Comparison of ENCODE assay signal across 8 cellular contexts in genomic region chr7:150753826-150754603, GRCh38. TPM values are rescaled to one million over a fixed set of nuclear protein-coding genes. Genes with fewer than 3 reads are reported as not detected.
DNase-seq lines count a peak whose midpoint lies in the region; TF ChIP-seq lines count a peak whose summit lies in the region.

No MANE protein-coding gene starts in this region.

- no peaks in the 10 kb centered on the region for H3K9me2 ChIP-seq in SU-DHL-6 (replicated peaks; ENCODE audit: insufficient read depth, low read length)

- H3K4me3 Mint-ChIP-seq in HFFc6, result no peak overlapping the region
- peak overlapping the region; percentile 34 to 75 (median 62) for H3K4me3 Mint-ChIP-seq in immature natural killer cell

- no peak overlapping the region for H3K9ac ChIP-seq in SU-DHL-6 (ENCODE audit: low read length)

- no peaks in the 10 kb centered on the region for H3K79me2 ChIP-seq in SU-DHL-6 (ENCODE audit: insufficient read depth, low read length)

- TF ChIP-seq CTCF in GM12864 (IDR thresholded peaks at IDR 0.05; ENCODE audit: low read depth, low read length, missing control alignments) (peak; percentile 56), HFFc6 (IDR thresholded peaks at IDR 0.05) (no peak), SU-DHL-6 (IDR thresholded peaks at IDR 0.05; ENCODE audit: insufficient read depth, low read length, poor library complexity, severe bottlenecking) (peak; percentile 20)

- H3K4me3 ChIP-seq in GM12864 (ENCODE audit: low read depth, low read length) (no peak overlapping the region), SU-DHL-6 (ENCODE audit: insufficient read depth, low read length, poor library complexity, severe bottlenecking) (no peak overlapping the region)

- no peak overlapping the region for H3K27ac ChIP-seq in SU-DHL-6 (ENCODE audit: low read depth, low read length)

- H2AFZ ChIP-seq in SU-DHL-6 (ENCODE audit: low read depth, low read length, severe bottlenecking), result no peak overlapping the region

- H3K27ac Mint-ChIP-seq in HFFc6 (no peak overlapping the region), immature natural killer cell (peak overlapping the region; percentile 89 to 97 (median 94))

- H3K36me3 Mint-ChIP-seq in HFFc6 (ENCODE audit: low read depth) (no peaks in the 10 kb centered on the region; the same call in 1 of the 2 replicates), immature natural killer cell (no peaks in the 10 kb centered on the region)

- DNase-seq in GM12864 (ENCODE audit: low read depth), result no peak
- peak; percentile 2 for DNase-seq in HFFc6
- DNase-seq in immature natural killer cell, result no peak
- no peak for DNase-seq in NCI-H128 (lab: John Stamatoyannopoulos, UW; ENCODE audit: unreplicated experiment)
- DNase-seq in cortex of kidney (lab: John Stamatoyannopoulos, UW), result no peak
- DNase-seq in 8988T, result no peak
- no peak for DNase-seq in NCI-H774 (lab: John Stamatoyannopoulos, UW)

- H3K27me3 Mint-ChIP-seq in HFFc6 (ENCODE audit: insufficient read depth), result no peaks in the 10 kb centered on the region
- peaks cover 6 to 15% (median 11%) of the 10 kb centered on the region in 3 donors for H3K27me3 Mint-ChIP-seq in immature natural killer cell (ENCODE audit: low read depth in 3 of 3)

- H3K9me3 ChIP-seq in SU-DHL-6 (ENCODE audit: insufficient read depth, low read length), result no peaks in the 10 kb centered on the region

- H3K4me1 Mint-ChIP-seq in HFFc6 (ENCODE audit: low read depth) (no peaks in the 10 kb centered on the region), immature natural killer cell (peaks cover 67 to 79% of the 10 kb centered on the region in 2 donors)

- H3K36me3 ChIP-seq in SU-DHL-6 (ENCODE audit: low read length), result no peaks in the 10 kb centered on the region

- no peak overlapping the region for H3K4me2 ChIP-seq in SU-DHL-6 (ENCODE audit: low read depth, low read length, poor library complexity, severe bottlenecking)

- no peaks in the 10 kb centered on the region for H4K20me1 ChIP-seq in SU-DHL-6 (ENCODE audit: low read depth, low read length)

- peaks cover 26% of the 10 kb centered on the region for H3K9me3 Mint-ChIP-seq in HFFc6
- H3K9me3 Mint-ChIP-seq in immature natural killer cell, result no peaks in the 10 kb centered on the region

- H3F3A ChIP-seq in SU-DHL-6 (ENCODE audit: insufficient read depth), result no peaks in the 10 kb centered on the region

- no peaks in the 10 kb centered on the region for H3K27me3 ChIP-seq in SU-DHL-6 (ENCODE audit: low read length)

RNA-seq across cellular contexts. Expression of gene GIMAP5, which starts 16.8 kb away (rescaled TPM):
- not detected for total RNA-seq in HFFc6 (2021; fragmentation: NEBNext Ultra II Directional; extraction: Animal tissue kit (Norgen Biotek cat#: 25700))
- polyA plus RNA-seq in immature natural killer cell, result 100 to 1,000 TPM; 123 to 291 (median 123) TPM

RNA-seq across cellular contexts. Expression of gene GIMAP1, which starts 37.6 kb away (rescaled TPM):
- total RNA-seq in HFFc6 (2021; fragmentation: NEBNext Ultra II Directional; extraction: Animal tissue kit (Norgen Biotek cat#: 25700)), result not detected
- 10 to 100 TPM; 19.1 to 71.4 (median 25.7) TPM for polyA plus RNA-seq in immature natural killer cell

RNA-seq across cellular contexts. Expression of gene TMEM176B, which starts 46.1 kb away (rescaled TPM):
- total RNA-seq in HFFc6 (2021; fragmentation: NEBNext Ultra II Directional; extraction: Animal tissue kit (Norgen Biotek cat#: 25700)), result not detected
- polyA plus RNA-seq in immature natural killer cell, result under 1 TPM in 1 of 3 donors, not detected in 2; 0.87 TPM

RNA-seq across cellular contexts. Expression of gene TMEM176A, which starts 46.6 kb away (rescaled TPM):
- not detected for total RNA-seq in HFFc6 (2021; fragmentation: NEBNext Ultra II Directional; extraction: Animal tissue kit (Norgen Biotek cat#: 25700))
- under 1 TPM in 1 of 3 donors, not detected in 2; 0.97 TPM for polyA plus RNA-seq in immature natural killer cell
